In the genomic region with DNA sequence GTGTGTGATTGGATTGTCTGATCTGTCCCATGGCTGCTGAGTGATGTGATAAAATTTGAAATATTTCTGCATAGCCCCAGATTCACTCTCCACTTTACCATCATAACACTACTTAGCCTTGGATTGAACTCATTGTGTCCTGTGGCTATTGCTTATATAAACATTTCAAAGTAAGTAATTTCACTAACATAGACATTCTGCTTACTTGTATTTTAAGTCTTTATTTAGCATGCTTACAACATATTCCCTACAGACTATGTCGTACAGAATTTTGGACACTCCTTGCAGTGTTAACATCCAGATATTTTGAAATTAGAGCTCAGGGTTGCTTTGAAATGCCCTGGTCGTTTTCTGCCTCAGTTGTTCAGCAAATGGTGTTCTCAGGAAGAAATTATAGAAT, we compare ENCODE assay signal across 34 cellular contexts.
"Had no signal": no experiment of that assay in that cellular context is flagged by ENCODE, and none has a peak within 500 bp of the region (broad histone marks: within the 10 kb centered on the region; RNA-seq: fewer than 3 reads in every experiment).

No MANE protein-coding gene starts in this region.

- H3K4me3 Mint-ChIP-seq: activated CD4-positive, alpha-beta memory T cell treated with anti-CD3 and anti-CD28 coated beads for 36 hours; activated CD4-positive, alpha-beta T cell treated with anti-CD3 and anti-CD28 coated beads, Interleukin-2, amount 10 ng/mL, durations not matched to agents 24 days and 14 days; activated T-cell treated with anti-CD3 and anti-CD28 coated beads, Interleukin-2, amount 50 U/mL, for 24 hours; dendritic cell treated with granulocyte-macrophage colony-stimulating factor and Interleukin-4, amounts not matched to agents 40 ng/mL and 50 ng/mL, for 4 days; endodermal cell; naive thymus-derived CD4-positive, alpha-beta T cell; stimulated activated naive B cell treated with anti-CD40 and anti-IgM and Interleukin-4, amounts not matched to agents 10 μg/mL and 1 μg/mL and 100 μg/mL, for 72 hours; T-helper 1 cell treated with Interleukin-12 subunit alpha and Interleukin-12 subunit beta and Interleukin-4 antibody, amounts not matched to agents 30 μg/mL and 1 μg/mL, for 36 hours had no signal

- H3K27ac ChIP-seq: breast epithelium, esophagus muscularis mucosa, pancreas, psoas muscle, right atrium auricular region, stomach, thyroid gland, upper lobe of left lung, vagina had no signal

- H3K27me3 ChIP-seq: breast epithelium, esophagus muscularis mucosa, pancreas, right atrium auricular region, stomach, thyroid gland, upper lobe of left lung, vagina had no signal

- H3K4me1 ChIP-seq: breast epithelium, psoas muscle, vagina had no signal

- DNase-seq: activated CD4-positive, alpha-beta memory T cell treated with anti-CD3 and anti-CD28 coated beads for 36 hours; activated CD4-positive, alpha-beta T cell treated with anti-CD3 and anti-CD28 coated beads, Interleukin-2, amount 10 ng/mL, durations not matched to agents 24 days and 14 days; activated CD4-positive, CD25-positive, alpha-beta regulatory T cell treated with anti-CD3 and anti-CD28 coated beads, Interleukin-2, amount 50 U/mL, for 72 hours; activated CD8-positive, alpha-beta memory T cell treated with anti-CD3 and anti-CD28 coated beads, Interleukin-2, amount 50 U/mL, for 48 hours; activated gamma-delta T cell treated with Interleukin-2 at 50 U/mL for 16 hours; activated naive CD4-positive, alpha-beta T cell treated with anti-CD3 and anti-CD28 coated beads, Interleukin-2, amount 50 U/mL, for 16 hours; activated T-cell treated with anti-CD3 and anti-CD28 coated beads, Interleukin-2, amount 50 U/mL, for 24 hours; amygdala; central memory CD4-positive, alpha-beta T cell; endodermal cell; left cardiac atrium; left ventricle myocardium superior; midbrain; naive thymus-derived CD4-positive, alpha-beta T cell; pancreas; psoas muscle; stimulated activated CD4-positive, alpha-beta T cell treated with anti-CD3 and anti-CD28 coated beads, Interleukin-1b, Interleukin-23, amount 100 ng/mL, for 48 hours; stimulated activated CD4-positive, alpha-beta T cell treated with anti-CD3 and anti-CD28 coated beads, Interleukin-4, amount 100 ng/mL, for 4 hours; stimulated activated CD8-positive, alpha-beta memory T cell treated with anti-CD3 and anti-CD28 coated beads, Interleukin-4, amount 100 ng/mL, for 48 hours; stimulated activated naive B cell treated with anti-CD40 and anti-IgM and Interleukin-4, amounts not matched to agents 10 μg/mL and 1 μg/mL and 100 μg/mL, for 72 hours; stomach; T-helper 9 cell; thyroid gland; upper lobe of left lung had no signal

- H3K9me3 Mint-ChIP-seq: activated CD4-positive, alpha-beta memory T cell treated with anti-CD3 and anti-CD28 coated beads for 36 hours; activated CD4-positive, alpha-beta T cell treated with anti-CD3 and anti-CD28 coated beads, Interleukin-2, amount 10 ng/mL, durations not matched to agents 24 days and 14 days; activated T-cell treated with anti-CD3 and anti-CD28 coated beads, Interleukin-2, amount 50 U/mL, for 24 hours; dendritic cell treated with granulocyte-macrophage colony-stimulating factor and Interleukin-4, amounts not matched to agents 40 ng/mL and 50 ng/mL, for 4 days; endodermal cell; naive thymus-derived CD4-positive, alpha-beta T cell; stimulated activated naive B cell treated with anti-CD40 and anti-IgM and Interleukin-4, amounts not matched to agents 10 μg/mL and 1 μg/mL and 100 μg/mL, for 72 hours; T-helper 1 cell treated with Interleukin-12 subunit alpha and Interleukin-12 subunit beta and Interleukin-4 antibody, amounts not matched to agents 30 μg/mL and 1 μg/mL, for 36 hours had no signal

- FAIRE-seq: frontal cortex, keratinocyte, pancreas, TTC549 had no signal

- H3K4me2 ChIP-seq: smooth muscle cell had no signal

- H3K4me3 ChIP-seq: breast epithelium, esophagus muscularis mucosa, pancreas, psoas muscle, right atrium auricular region, smooth muscle cell, stomach, thyroid gland, upper lobe of left lung, vagina had no signal

- H3K27ac Mint-ChIP-seq: activated CD4-positive, alpha-beta memory T cell treated with anti-CD3 and anti-CD28 coated beads for 36 hours; activated CD4-positive, alpha-beta T cell treated with anti-CD3 and anti-CD28 coated beads, Interleukin-2, amount 10 ng/mL, durations not matched to agents 24 days and 14 days; activated T-cell treated with anti-CD3 and anti-CD28 coated beads, Interleukin-2, amount 50 U/mL, for 24 hours; dendritic cell treated with granulocyte-macrophage colony-stimulating factor and Interleukin-4, amounts not matched to agents 40 ng/mL and 50 ng/mL, for 4 days; endodermal cell; naive thymus-derived CD4-positive, alpha-beta T cell; stimulated activated naive B cell treated with anti-CD40 and anti-IgM and Interleukin-4, amounts not matched to agents 10 μg/mL and 1 μg/mL and 100 μg/mL, for 72 hours; T-helper 1 cell treated with Interleukin-12 subunit alpha and Interleukin-12 subunit beta and Interleukin-4 antibody, amounts not matched to agents 30 μg/mL and 1 μg/mL, for 36 hours had no signal

- H3K27me3 Mint-ChIP-seq: activated CD4-positive, alpha-beta memory T cell treated with anti-CD3 and anti-CD28 coated beads for 36 hours; activated CD4-positive, alpha-beta T cell treated with anti-CD3 and anti-CD28 coated beads, Interleukin-2, amount 10 ng/mL, durations not matched to agents 24 days and 14 days; activated T-cell treated with anti-CD3 and anti-CD28 coated beads, Interleukin-2, amount 50 U/mL, for 24 hours; dendritic cell treated with granulocyte-macrophage colony-stimulating factor and Interleukin-4, amounts not matched to agents 40 ng/mL and 50 ng/mL, for 4 days; naive thymus-derived CD4-positive, alpha-beta T cell; stimulated activated naive B cell treated with anti-CD40 and anti-IgM and Interleukin-4, amounts not matched to agents 10 μg/mL and 1 μg/mL and 100 μg/mL, for 72 hours had no signal

- H3K9me3 ChIP-seq: breast epithelium, esophagus muscularis mucosa, pancreas, psoas muscle, right atrium auricular region, stomach, thyroid gland, upper lobe of left lung, vagina had no signal

- H3K36me3 ChIP-seq: breast epithelium, esophagus muscularis mucosa, pancreas, right atrium auricular region, stomach, thyroid gland, upper lobe of left lung, vagina had no signal
